In genomic region chr13:108656742-108657141, GRCh38 we compare ENCODE assay signal across 36 cellular contexts. TPM values are rescaled to one million over a fixed set of nuclear protein-coding genes. Genes with fewer than 3 reads are reported as not detected.
"Had no signal": no experiment of that assay in that cellular context is flagged by ENCODE, and none has a peak within 500 bp of the region (broad histone marks: within the 10 kb centered on the region; RNA-seq: fewer than 3 reads in every experiment).

No MANE protein-coding gene starts in this region.

- H3K4me3 ChIP-seq: adrenal gland, ascending aorta, body of pancreas, breast epithelium, cardiac muscle cell had no signal

- FAIRE-seq: astrocyte, bronchial epithelial cell had no signal

- H3K27ac ChIP-seq: adrenal gland, ascending aorta, body of pancreas, brain microvascular endothelial cell, breast epithelium, cardiac muscle cell had no signal

- DNase-seq: activated effector memory CD4-positive, alpha-beta T cell treated with anti-CD3 and anti-CD28 coated beads, Interleukin-2, amount 50 U/mL, for 16 hours; activated effector memory CD4-positive, alpha-beta T cell treated with Interleukin-2 at 50 U/mL for 16 hours; activated gamma-delta T cell; activated gamma-delta T cell treated with Interleukin-2 at 50 U/mL for 16 hours; activated naive CD4-positive, alpha-beta T cell; activated naive CD4-positive, alpha-beta T cell treated with anti-CD3 and anti-CD28 coated beads for 36 hours; activated naive CD4-positive, alpha-beta T cell treated with anti-CD3 and anti-CD28 coated beads, Interleukin-2, amount 10 ng/mL, durations not matched to agents 7 days and 5 days; activated naive CD4-positive, alpha-beta T cell treated with anti-CD3 and anti-CD28 coated beads, Interleukin-2, amount 50 U/mL, for 16 hours; activated naive CD4-positive, alpha-beta T cell treated with Interleukin-2 at 50 U/mL for 16 hours; activated naive CD8-positive, alpha-beta T cell treated with anti-CD3 and anti-CD28 coated beads for 36 hours; activated naive CD8-positive, alpha-beta T cell treated with anti-CD3 and anti-CD28 coated beads, Interleukin-2, amount 10 ng/mL, durations not matched to agents 7 days and 5 days; activated naive CD8-positive, alpha-beta T cell treated with anti-CD3 and anti-CD28 coated beads, Interleukin-2, amount 50 U/mL, for 24 hours; activated T-cell treated with anti-CD3 and anti-CD28 coated beads, Interleukin-2, amount 50 U/mL, for 1 hour; activated T-cell treated with anti-CD3 and anti-CD28 coated beads, Interleukin-2, amount 50 U/mL, for 24 hours; activated T-cell treated with anti-CD3 and anti-CD28 coated beads, Interleukin-2, amount 50 U/mL, for 4 hours; activated T-cell treated with anti-CD3 and anti-CD28 coated beads, Interleukin-2, amount 50 U/mL, for 48 hours; activated T-cell treated with anti-CD3 and anti-CD28 coated beads, Interleukin-2, amount 50 U/mL, for 72 hours; adrenal gland; amniotic stem cell; amygdala; anterior cingulate cortex; aorta; body of pancreas; brain microvascular endothelial cell; caudate nucleus; central memory CD4-positive, alpha-beta T cell; cerebellar nuclear complex had no signal

- H3K36me3 ChIP-seq: adrenal gland, ascending aorta, brain microvascular endothelial cell, breast epithelium, cardiac muscle cell had no signal

- H3K27me3 ChIP-seq: adrenal gland, ascending aorta, body of pancreas, brain microvascular endothelial cell, breast epithelium, cardiac muscle cell had no signal

- H3K4me1 ChIP-seq: adrenal gland, ascending aorta, body of pancreas, breast epithelium had no signal

- ATAC-seq: activated naive CD4-positive, alpha-beta T cell treated with anti-CD3 and anti-CD28 coated beads, Interleukin-2, amount 50 U/mL, for 72 hours; activated naive CD8-positive, alpha-beta T cell treated with anti-CD3 and anti-CD28 coated beads, Interleukin-2, amount 50 U/mL, for 24 hours; activated T-cell treated with anti-CD3 and anti-CD28 coated beads, Interleukin-2, amount 50 U/mL, for 4 hours; activated T-cell treated with anti-CD3 and anti-CD28 coated beads, Interleukin-2, amount 50 U/mL, for 72 hours; activated T-helper 17 cell treated with anti-CD3 and anti-CD28 coated beads, Interleukin-2, amount 50 U/mL, for 72 hours; body of pancreas had no signal

- H3K9me3 ChIP-seq: adrenal gland, ascending aorta, body of pancreas had no signal

RNA-seq across cellular contexts. Expression of gene MYO16, which starts 27.3 kb away (rescaled TPM):
- total RNA-seq: activated naive CD4-positive, alpha-beta T cell treated with anti-CD3 and anti-CD28 coated beads for 36 hours; activated naive CD4-positive, alpha-beta T cell treated with anti-CD3 and anti-CD28 coated beads, Interleukin-2, amount 50 U/mL, for 72 hours; activated naive CD8-positive, alpha-beta T cell treated with anti-CD3 and anti-CD28 coated beads for 36 hours; activated T-cell treated with anti-CD3 and anti-CD28 coated beads, Interleukin-2, amount 50 U/mL, for 72 hours; activated T-helper 1 cell treated with anti-CD3 and anti-CD28 coated beads, Interleukin-12 subunit alpha, Interleukin-12 subunit beta, Interleukin-2, Interleukin-4 antibody, amounts not matched to agents 30 ng/mL and 10 ng/mL and 1 ng/mL, durations not matched to agents 14 hours and 24 hours and 36 hours; activated T-helper 17 cell treated with anti-CD3 and anti-CD28 coated beads, Interleukin-2, amount 50 U/mL, for 72 hours; activated T-helper 2 cell treated with anti-CD3 and anti-CD28 coated beads, Interferon-gamma antibody, Interleukin-2, Interleukin-4, amounts not matched to agents 10 μg/mL and 5 μg/mL and 100 μg/mL, durations not matched to agents 14 hours and 24 hours and 36 hours; ascending aorta; bronchial epithelial cell had no signal
- polyA plus RNA-seq: aorta had no signal
